Comparison of ENCODE assay signal across 2 cellular contexts in genomic region chr10:58785354-58785753, GRCh38.
TF ChIP-seq lines count a peak whose summit lies in the region.

No MANE protein-coding gene starts in this region.

TF ChIP-seq in A549, 52 proteins besides CTCF, POLR2A, EP300 and RAD21 (continued from another document):
- TF ChIP-seq ESRRA (IDR thresholded peaks at IDR 0.05; ENCODE audit: borderline replicate concordance, low read length) (no peak), JUNB (IDR thresholded peaks at IDR 0.05) (no peak), HOXB5 (CRISPR knock-in tag; IDR thresholded peaks at IDR 0.05) (no peak)

TF ChIP-seq in K562, 482 proteins besides CTCF, POLR2A, EP300 and RAD21 (continued from another document):
- no peak for TF ChIP-seq CLOCK (CRISPR knock-in tag; IDR thresholded peaks at IDR 0.05; ENCODE audit: borderline replicate concordance)
- peak; percentile 40; the same call in 1 of the 2 replicates for TF ChIP-seq RAD51 (IDR thresholded peaks at IDR 0.05; ENCODE audit: borderline replicate concordance, low read depth)
- TF ChIP-seq, protein P1, sequence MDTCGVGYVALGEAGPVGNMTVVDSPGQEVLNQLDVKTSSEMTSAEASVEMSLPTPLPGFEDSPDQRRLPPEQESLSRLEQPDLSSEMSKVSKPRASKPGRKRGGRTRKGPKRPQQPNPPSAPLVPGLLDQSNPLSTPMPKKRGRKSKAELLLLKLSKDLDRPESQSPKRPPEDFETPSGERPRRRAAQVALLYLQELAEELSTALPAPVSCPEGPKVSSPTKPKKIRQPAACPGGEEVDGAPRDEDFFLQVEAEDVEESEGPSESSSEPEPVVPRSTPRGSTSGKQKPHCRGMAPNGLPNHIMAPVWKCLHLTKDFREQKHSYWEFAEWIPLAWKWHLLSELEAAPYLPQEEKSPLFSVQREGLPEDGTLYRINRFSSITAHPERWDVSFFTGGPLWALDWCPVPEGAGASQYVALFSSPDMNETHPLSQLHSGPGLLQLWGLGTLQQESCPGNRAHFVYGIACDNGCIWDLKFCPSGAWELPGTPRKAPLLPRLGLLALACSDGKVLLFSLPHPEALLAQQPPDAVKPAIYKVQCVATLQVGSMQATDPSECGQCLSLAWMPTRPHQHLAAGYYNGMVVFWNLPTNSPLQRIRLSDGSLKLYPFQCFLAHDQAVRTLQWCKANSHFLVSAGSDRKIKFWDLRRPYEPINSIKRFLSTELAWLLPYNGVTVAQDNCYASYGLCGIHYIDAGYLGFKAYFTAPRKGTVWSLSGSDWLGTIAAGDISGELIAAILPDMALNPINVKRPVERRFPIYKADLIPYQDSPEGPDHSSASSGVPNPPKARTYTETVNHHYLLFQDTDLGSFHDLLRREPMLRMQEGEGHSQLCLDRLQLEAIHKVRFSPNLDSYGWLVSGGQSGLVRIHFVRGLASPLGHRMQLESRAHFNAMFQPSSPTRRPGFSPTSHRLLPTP (IDR thresholded peaks at IDR 0.05; ENCODE audit: borderline replicate concordance, extremely low read depth, insufficient read length): no peak
